In genomic region chr2:233353769-233354499, GRCh38 we compare ENCODE assay signal across 1 cellular context.
TF ChIP-seq lines count a peak whose summit lies in the region.

A gene with protein sequence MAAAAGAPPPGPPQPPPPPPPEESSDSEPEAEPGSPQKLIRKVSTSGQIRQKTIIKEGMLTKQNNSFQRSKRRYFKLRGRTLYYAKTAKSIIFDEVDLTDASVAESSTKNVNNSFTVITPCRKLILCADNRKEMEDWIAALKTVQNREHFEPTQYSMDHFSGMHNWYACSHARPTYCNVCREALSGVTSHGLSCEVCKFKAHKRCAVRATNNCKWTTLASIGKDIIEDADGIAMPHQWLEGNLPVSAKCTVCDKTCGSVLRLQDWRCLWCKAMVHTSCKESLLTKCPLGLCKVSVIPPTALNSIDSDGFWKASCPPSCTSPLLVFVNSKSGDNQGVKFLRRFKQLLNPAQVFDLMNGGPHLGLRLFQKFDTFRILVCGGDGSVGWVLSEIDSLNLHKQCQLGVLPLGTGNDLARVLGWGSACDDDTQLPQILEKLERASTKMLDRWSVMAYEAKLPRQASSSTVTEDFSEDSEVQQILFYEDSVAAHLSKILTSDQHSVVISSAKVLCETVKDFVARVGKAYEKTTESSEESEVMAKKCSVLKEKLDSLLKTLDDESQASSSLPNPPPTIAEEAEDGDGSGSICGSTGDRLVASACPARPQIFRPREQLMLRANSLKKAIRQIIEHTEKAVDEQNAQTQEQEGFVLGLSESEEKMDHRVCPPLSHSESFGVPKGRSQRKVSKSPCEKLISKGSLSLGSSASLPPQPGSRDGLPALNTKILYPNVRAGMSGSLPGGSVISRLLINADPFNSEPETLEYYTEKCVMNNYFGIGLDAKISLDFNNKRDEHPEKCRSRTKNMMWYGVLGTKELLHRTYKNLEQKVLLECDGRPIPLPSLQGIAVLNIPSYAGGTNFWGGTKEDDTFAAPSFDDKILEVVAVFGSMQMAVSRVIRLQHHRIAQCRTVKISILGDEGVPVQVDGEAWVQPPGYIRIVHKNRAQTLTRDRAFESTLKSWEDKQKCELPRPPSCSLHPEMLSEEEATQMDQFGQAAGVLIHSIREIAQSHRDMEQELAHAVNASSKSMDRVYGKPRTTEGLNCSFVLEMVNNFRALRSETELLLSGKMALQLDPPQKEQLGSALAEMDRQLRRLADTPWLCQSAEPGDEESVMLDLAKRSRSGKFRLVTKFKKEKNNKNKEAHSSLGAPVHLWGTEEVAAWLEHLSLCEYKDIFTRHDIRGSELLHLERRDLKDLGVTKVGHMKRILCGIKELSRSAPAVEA (plus strand): TSS chr2:233354494. CDS start chr2:233354519, 25 bp downstream.

TF ChIP-seq in HepG2, 621 proteins besides CTCF, POLR2A, EP300 and RAD21 (continued from another document and continues in another):
- TF ChIP-seq MEF2D (CRISPR knock-in tag; IDR thresholded peaks at IDR 0.05) (peak; percentile 39; the same call in 1 of the 2 replicates), LCORL (IDR thresholded peaks at IDR 0.05) (0 out of 2 replicates have a peak, but pooled peaks have one; percentile 36), LCORL (CRISPR knock-in tag; IDR thresholded peaks at IDR 0.05) (peak; percentile 80), HNRNPL (IDR thresholded peaks at IDR 0.05; ENCODE audit: low read depth, low read length) (no peak), PHF8 (CRISPR knock-in tag; IDR thresholded peaks at IDR 0.05) (peak; percentile 65), DMTF1 (CRISPR knock-in tag; IDR thresholded peaks at IDR 0.05) (no peak), ZNF709 (CRISPR knock-in tag; IDR thresholded peaks at IDR 0.05) (no peak), ZNF563 (CRISPR knock-in tag; IDR thresholded peaks at IDR 0.05) (no peak; the same call in 1 of the 2 replicates), FOSL1 (CRISPR knock-in tag; IDR thresholded peaks at IDR 0.05; ENCODE audit: borderline replicate concordance) (no peak), PBX3 (CRISPR knock-in tag; IDR thresholded peaks at IDR 0.05; ENCODE audit: borderline replicate concordance) (no peak), SRF (IDR thresholded peaks at IDR 0.05; ENCODE audit: low read depth, low read length) (no peak), SATB2 (CRISPR knock-in tag; IDR thresholded peaks at IDR 0.05) (no peak), HES4 (CRISPR knock-in tag; IDR thresholded peaks at IDR 0.05; ENCODE audit: borderline replicate concordance) (no peak), CHD4 (IDR thresholded peaks at IDR 0.05; ENCODE audit: borderline replicate concordance, low read length) (peak; percentile 75; the same call in 1 of the 2 replicates), ZFP37 (CRISPR knock-in tag; IDR thresholded peaks at IDR 0.05; ENCODE audit: borderline replicate concordance) (peak; percentile 44; the same call in 1 of the 2 replicates), TP53 (CRISPR knock-in tag; conservative IDR thresholded peaks at IDR 0.05) (no peak), NCOR1 (IDR thresholded peaks at IDR 0.05; ENCODE audit: borderline replicate concordance, low read length) (no peak), ZNF10 (CRISPR knock-in tag; IDR thresholded peaks at IDR 0.05; ENCODE audit: borderline replicate concordance, low read depth) (no peak), PHF20 (CRISPR knock-in tag; IDR thresholded peaks at IDR 0.05) (peak; percentile 49; the same call in 1 of the 2 replicates), RARA (CRISPR knock-in tag; IDR thresholded peaks at IDR 0.05) (peak; percentile 37; the same call in 1 of the 2 replicates), RBAK (CRISPR knock-in tag; IDR thresholded peaks at IDR 0.05) (no peak), RFX1 (IDR thresholded peaks at IDR 0.05) (no peak), SSRP1 (CRISPR knock-in tag; IDR thresholded peaks at IDR 0.05) (no peak), IKZF4 (CRISPR knock-in tag; IDR thresholded peaks at IDR 0.05; ENCODE audit: borderline replicate concordance, low read depth, not compliant biosample characterization) (no peak), SRY (CRISPR knock-in tag; IDR thresholded peaks at IDR 0.05) (0 out of 2 replicates have a peak, but pooled peaks have one; percentile 54), ZNF317 (CRISPR knock-in tag; IDR thresholded peaks at IDR 0.05) (0 out of 2 replicates have a peak, but pooled peaks have one; percentile 14), ZNF574 (CRISPR knock-in tag; IDR thresholded peaks at IDR 0.05) (peak; percentile 47; the same call in 1 of the 2 replicates), ZNF839 (CRISPR knock-in tag; IDR thresholded peaks at IDR 0.05; ENCODE audit: borderline replicate concordance) (no peak), KIAA2018 (CRISPR knock-in tag; IDR thresholded peaks at IDR 0.05; ENCODE audit: borderline replicate concordance) (no peak), ZNF230 (CRISPR knock-in tag; IDR thresholded peaks at IDR 0.05) (0 out of 2 replicates have a peak, but pooled peaks have one; percentile 52), ZNF660 (CRISPR knock-in tag; IDR thresholded peaks at IDR 0.05; ENCODE audit: borderline replicate concordance, low read depth) (no peak), SMAD9 (CRISPR knock-in tag; IDR thresholded peaks at IDR 0.05) (0 out of 2 replicates have a peak, but pooled peaks have one; percentile 1)
- TF ChIP-seq, protein P1, sequence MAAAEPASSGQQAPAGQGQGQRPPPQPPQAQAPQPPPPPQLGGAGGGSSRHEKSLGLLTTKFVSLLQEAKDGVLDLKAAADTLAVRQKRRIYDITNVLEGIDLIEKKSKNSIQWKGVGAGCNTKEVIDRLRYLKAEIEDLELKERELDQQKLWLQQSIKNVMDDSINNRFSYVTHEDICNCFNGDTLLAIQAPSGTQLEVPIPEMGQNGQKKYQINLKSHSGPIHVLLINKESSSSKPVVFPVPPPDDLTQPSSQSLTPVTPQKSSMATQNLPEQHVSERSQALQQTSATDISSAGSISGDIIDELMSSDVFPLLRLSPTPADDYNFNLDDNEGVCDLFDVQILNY (CRISPR knock-in tag; conservative IDR thresholded peaks at IDR 0.05), result no peak
- TF ChIP-seq, protein P2, sequence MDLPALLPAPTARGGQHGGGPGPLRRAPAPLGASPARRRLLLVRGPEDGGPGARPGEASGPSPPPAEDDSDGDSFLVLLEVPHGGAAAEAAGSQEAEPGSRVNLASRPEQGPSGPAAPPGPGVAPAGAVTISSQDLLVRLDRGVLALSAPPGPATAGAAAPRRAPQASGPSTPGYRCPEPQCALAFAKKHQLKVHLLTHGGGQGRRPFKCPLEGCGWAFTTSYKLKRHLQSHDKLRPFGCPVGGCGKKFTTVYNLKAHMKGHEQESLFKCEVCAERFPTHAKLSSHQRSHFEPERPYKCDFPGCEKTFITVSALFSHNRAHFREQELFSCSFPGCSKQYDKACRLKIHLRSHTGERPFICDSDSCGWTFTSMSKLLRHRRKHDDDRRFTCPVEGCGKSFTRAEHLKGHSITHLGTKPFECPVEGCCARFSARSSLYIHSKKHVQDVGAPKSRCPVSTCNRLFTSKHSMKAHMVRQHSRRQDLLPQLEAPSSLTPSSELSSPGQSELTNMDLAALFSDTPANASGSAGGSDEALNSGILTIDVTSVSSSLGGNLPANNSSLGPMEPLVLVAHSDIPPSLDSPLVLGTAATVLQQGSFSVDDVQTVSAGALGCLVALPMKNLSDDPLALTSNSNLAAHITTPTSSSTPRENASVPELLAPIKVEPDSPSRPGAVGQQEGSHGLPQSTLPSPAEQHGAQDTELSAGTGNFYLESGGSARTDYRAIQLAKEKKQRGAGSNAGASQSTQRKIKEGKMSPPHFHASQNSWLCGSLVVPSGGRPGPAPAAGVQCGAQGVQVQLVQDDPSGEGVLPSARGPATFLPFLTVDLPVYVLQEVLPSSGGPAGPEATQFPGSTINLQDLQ (CRISPR knock-in tag; IDR thresholded peaks at IDR 0.05), result no peak; the same call in 1 of the 2 replicates
- TF ChIP-seq, protein P3, sequence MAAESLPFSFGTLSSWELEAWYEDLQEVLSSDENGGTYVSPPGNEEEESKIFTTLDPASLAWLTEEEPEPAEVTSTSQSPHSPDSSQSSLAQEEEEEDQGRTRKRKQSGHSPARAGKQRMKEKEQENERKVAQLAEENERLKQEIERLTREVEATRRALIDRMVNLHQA (CRISPR knock-in tag; IDR thresholded peaks at IDR 0.05), result no peak
